Comparison of ENCODE assay signal across 16 cellular contexts in the genomic region with DNA sequence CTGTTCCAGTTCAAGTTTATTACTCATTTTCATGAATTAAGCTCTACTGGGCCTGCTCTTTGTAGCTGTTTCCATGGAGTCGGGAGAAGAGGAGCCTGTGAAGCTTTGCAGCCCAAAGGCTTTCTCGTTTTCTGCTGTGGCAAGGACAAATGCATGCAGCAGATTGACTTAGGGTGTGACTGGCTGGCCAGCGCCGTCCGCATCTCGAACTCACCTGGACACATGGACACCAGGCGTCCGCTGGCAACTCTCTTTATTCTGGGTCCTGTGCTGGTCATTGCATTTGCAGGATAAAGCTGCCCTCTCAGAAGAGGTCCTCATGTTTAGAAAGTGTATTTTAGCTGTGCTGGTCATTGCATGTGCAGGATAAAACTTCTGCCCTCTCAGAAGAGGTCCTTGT.
"Had no signal": no experiment of that assay in that cellular context is flagged by ENCODE, and none has a peak within 500 bp of the region (broad histone marks: within the 10 kb centered on the region; RNA-seq: fewer than 3 reads in every experiment).

No MANE protein-coding gene starts in this region.

- H3K4me3 Mint-ChIP-seq: activated naive CD8-positive, alpha-beta T cell treated with anti-CD3 and anti-CD28 coated beads, Interleukin-2, amount 10 ng/mL, durations not matched to agents 7 days and 5 days; activated T-cell treated with anti-CD3 and anti-CD28 coated beads, Interleukin-2, amount 50 U/mL, for 24 hours; dendritic cell treated with granulocyte-macrophage colony-stimulating factor and Interleukin-4, amounts not matched to agents 40 ng/mL and 50 ng/mL, for 4 days; effector memory CD8-positive, alpha-beta T cell; memory B cell; nephron had no signal

- ATAC-seq: effector memory CD8-positive, alpha-beta T cell; left colon; right lobe of liver had no signal

- H3K4me1 Mint-ChIP-seq: memory B cell, nephron had no signal

- H3K36me3 Mint-ChIP-seq: activated naive CD8-positive, alpha-beta T cell treated with anti-CD3 and anti-CD28 coated beads, Interleukin-2, amount 10 ng/mL, durations not matched to agents 7 days and 5 days; memory B cell had no signal

- H3K27me3 Mint-ChIP-seq: memory B cell, progenitor cell of endocrine pancreas had no signal

- DNase-seq: activated CD4-positive, alpha-beta T cell treated with anti-CD3 and anti-CD28 coated beads for 1 hour; activated CD4-positive, alpha-beta T cell treated with anti-CD3 and anti-CD28 coated beads, Interleukin-2, amount 50 U/mL, for 4 hours; activated naive CD8-positive, alpha-beta T cell treated with anti-CD3 and anti-CD28 coated beads, Interleukin-2, amount 10 ng/mL, durations not matched to agents 7 days and 5 days; activated T-cell treated with anti-CD3 and anti-CD28 coated beads, Interleukin-2, amount 50 U/mL, for 24 hours; brain microvascular endothelial cell; effector memory CD8-positive, alpha-beta T cell; foreskin melanocyte; nucleus accumbens had no signal

- H3K4me3 ChIP-seq: right lobe of liver, thoracic aorta had no signal

- H3K27ac ChIP-seq: brain microvascular endothelial cell, epithelial cell of prostate, right lobe of liver, thoracic aorta had no signal

- H3K27ac Mint-ChIP-seq: activated naive CD8-positive, alpha-beta T cell treated with anti-CD3 and anti-CD28 coated beads, Interleukin-2, amount 10 ng/mL, durations not matched to agents 7 days and 5 days; activated T-cell treated with anti-CD3 and anti-CD28 coated beads, Interleukin-2, amount 50 U/mL, for 24 hours; dendritic cell treated with granulocyte-macrophage colony-stimulating factor and Interleukin-4, amounts not matched to agents 40 ng/mL and 50 ng/mL, for 4 days; effector memory CD8-positive, alpha-beta T cell; memory B cell; nephron; progenitor cell of endocrine pancreas had no signal

- H3K9me3 Mint-ChIP-seq: activated T-cell treated with anti-CD3 and anti-CD28 coated beads, Interleukin-2, amount 50 U/mL, for 24 hours; dendritic cell treated with granulocyte-macrophage colony-stimulating factor and Interleukin-4, amounts not matched to agents 40 ng/mL and 50 ng/mL, for 4 days; effector memory CD8-positive, alpha-beta T cell; memory B cell had no signal
